9 cellular contexts compared by ENCODE assay signal in the genomic region with DNA sequence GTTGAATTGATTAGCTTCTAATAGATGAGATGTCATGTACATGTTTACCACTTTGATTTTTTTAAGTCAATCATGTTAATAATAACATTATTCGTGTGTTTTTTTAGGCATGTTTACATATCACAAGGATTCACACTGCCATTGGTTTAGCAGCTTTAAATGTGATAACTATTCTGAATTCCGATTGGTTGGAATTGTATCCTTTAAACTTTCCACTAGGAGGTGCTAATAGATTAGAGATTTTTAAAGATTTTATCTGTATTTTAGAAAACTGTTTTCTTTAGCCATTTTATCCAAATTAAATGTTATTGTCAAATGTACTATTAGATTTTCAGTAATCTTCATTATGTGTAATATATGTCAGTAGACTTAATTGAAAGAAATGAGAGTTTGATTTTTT.
DNase-seq lines count a peak whose midpoint lies in the region; ATAC-seq and TF ChIP-seq lines count a peak whose summit lies in the region.
"Had no signal": no experiment of that assay in that cellular context is flagged by ENCODE, and none has a peak within 500 bp of the region (broad histone marks: within the 10 kb centered on the region; RNA-seq: fewer than 3 reads in every experiment).

No MANE protein-coding gene starts in this region.

- H3K4me3 ChIP-seq in osteoblast (ENCODE audit: insufficient read depth, low read length) = no peak overlapping the region

- H3K4me3 Mint-ChIP-seq in endothelial cell (ENCODE audit: unreplicated experiment) = no peak overlapping the region
- H3K4me3 Mint-ChIP-seq: activated T-helper 1 cell treated with anti-CD3 and anti-CD28 coated beads, Interleukin-12 subunit alpha, Interleukin-12 subunit beta, Interleukin-2, Interleukin-4 antibody, amounts not matched to agents 30 ng/mL and 10 ng/mL and 1 ng/mL, durations not matched to agents 14 hours and 24 hours and 36 hours had no signal

- H3K4me1 ChIP-seq in osteoblast (ENCODE audit: insufficient read depth, low read length) = no peaks in the 10 kb centered on the region

- H3K9me3 ChIP-seq in osteoblast (ENCODE audit: low read depth, low read length) = no peaks in the 10 kb centered on the region

- peak; percentile 30 for TF ChIP-seq CTCF in endothelial cell (IDR thresholded peaks at IDR 0.05; ENCODE audit: unreplicated experiment)
- peak; percentile 51 for TF ChIP-seq CTCF in osteoblast (IDR thresholded peaks at IDR 0.05; ENCODE audit: extremely low read depth, low read depth, low read length)

- no peaks in the 10 kb centered on the region for H3K36me3 Mint-ChIP-seq in endothelial cell (ENCODE audit: low read depth, unreplicated experiment)

- POLR2A ChIA-PET in HEK293T (lab: Yijun Ruan, JAX) = no interaction called here

- no peaks in the 10 kb centered on the region for H3K9me3 Mint-ChIP-seq in endothelial cell (ENCODE audit: unreplicated experiment)
- H3K9me3 Mint-ChIP-seq: activated T-helper 1 cell treated with anti-CD3 and anti-CD28 coated beads, Interleukin-12 subunit alpha, Interleukin-12 subunit beta, Interleukin-2, Interleukin-4 antibody, amounts not matched to agents 30 ng/mL and 10 ng/mL and 1 ng/mL, durations not matched to agents 14 hours and 24 hours and 36 hours had no signal

- H3K79me2 ChIP-seq in osteoblast (ENCODE audit: insufficient read depth, low read length) = no peaks in the 10 kb centered on the region

- H2AFZ ChIP-seq in osteoblast (ENCODE audit: low read length) = no peak overlapping the region

- H3K27ac Mint-ChIP-seq in endothelial cell (ENCODE audit: unreplicated experiment) = no peak overlapping the region
- H3K27ac Mint-ChIP-seq: activated T-helper 1 cell treated with anti-CD3 and anti-CD28 coated beads, Interleukin-12 subunit alpha, Interleukin-12 subunit beta, Interleukin-2, Interleukin-4 antibody, amounts not matched to agents 30 ng/mL and 10 ng/mL and 1 ng/mL, durations not matched to agents 14 hours and 24 hours and 36 hours had no signal

- peaks cover 4% of the 10 kb centered on the region for H3K36me3 ChIP-seq in osteoblast (ENCODE audit: insufficient read depth, low read length)

- no peaks in the 10 kb centered on the region for H3K27me3 ChIP-seq in osteoblast (ENCODE audit: insufficient read depth, low read length)

- H3K27ac ChIP-seq in osteoblast (ENCODE audit: low read depth, low read length) = no peak overlapping the region

- H3K4me1 Mint-ChIP-seq in endothelial cell (ENCODE audit: unreplicated experiment) = no peaks in the 10 kb centered on the region

- H3K4me2 ChIP-seq in osteoblast (ENCODE audit: insufficient read depth, low read length) = no peak overlapping the region

- DNase-seq in GM04503 (ENCODE audit: low read depth) = peak; percentile 17
- peak; percentile 35 for DNase-seq in NCI-H2227 (lab: John Stamatoyannopoulos, UW; ENCODE audit: unreplicated experiment)
- no peak for DNase-seq in endothelial cell (ENCODE audit: low spot score)
- peak; percentile 62 for DNase-seq in osteoblast (ENCODE audit: insufficient read length, low spot score, missing footprints)
- no peak for DNase-seq in HEK293T (ENCODE audit: extremely low spot score)
- DNase-seq in NCI-H128 (lab: John Stamatoyannopoulos, UW; ENCODE audit: unreplicated experiment) = no peak

- H3K27me3 Mint-ChIP-seq in endothelial cell (ENCODE audit: unreplicated experiment) = no peaks in the 10 kb centered on the region

- ATAC-seq in HG03378 (IDR thresholded peaks at IDR 0.05; ENCODE audit: unreplicated experiment) (no peak), HG02623 (IDR thresholded peaks at IDR 0.05; ENCODE audit: unreplicated experiment) (no peak)

- no peaks in the 10 kb centered on the region for H4K20me1 ChIP-seq in osteoblast (ENCODE audit: insufficient read depth, low read length)

- CTCF ChIA-PET in HEK293T (lab: Yijun Ruan, JAX) = no interaction called here

TF ChIP-seq in HEK293T, 16 proteins besides CTCF, POLR2A, EP300 and RAD21:
- TF ChIP-seq ELF4 (IDR thresholded peaks at IDR 0.05) = no peak
- TF ChIP-seq ARNT (IDR thresholded peaks at IDR 0.05) = no peak
- TF ChIP-seq FOXA1 (IDR thresholded peaks at IDR 0.05) = no peak
- TF ChIP-seq FOXK2 (IDR thresholded peaks at IDR 0.05) = no peak
- TF ChIP-seq, protein P1, sequence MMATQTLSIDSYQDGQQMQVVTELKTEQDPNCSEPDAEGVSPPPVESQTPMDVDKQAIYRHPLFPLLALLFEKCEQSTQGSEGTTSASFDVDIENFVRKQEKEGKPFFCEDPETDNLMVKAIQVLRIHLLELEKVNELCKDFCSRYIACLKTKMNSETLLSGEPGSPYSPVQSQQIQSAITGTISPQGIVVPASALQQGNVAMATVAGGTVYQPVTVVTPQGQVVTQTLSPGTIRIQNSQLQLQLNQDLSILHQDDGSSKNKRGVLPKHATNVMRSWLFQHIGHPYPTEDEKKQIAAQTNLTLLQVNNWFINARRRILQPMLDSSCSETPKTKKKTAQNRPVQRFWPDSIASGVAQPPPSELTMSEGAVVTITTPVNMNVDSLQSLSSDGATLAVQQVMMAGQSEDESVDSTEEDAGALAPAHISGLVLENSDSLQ (IDR thresholded peaks at IDR 0.05) = no peak
- no peak for TF ChIP-seq CTBP1 (IDR thresholded peaks at IDR 0.05; ENCODE audit: borderline replicate concordance)
- no peak for TF ChIP-seq HDGF (IDR thresholded peaks at IDR 0.05; ENCODE audit: borderline replicate concordance)
- no peak for TF ChIP-seq FOXM1 (IDR thresholded peaks at IDR 0.05; ENCODE audit: borderline replicate concordance)
- no peak for TF ChIP-seq LEF1 (IDR thresholded peaks at IDR 0.05; ENCODE audit: borderline replicate concordance)

Comparison
In these comparisons a context has a peak if more than half of its experiments do, and no peak if none do; other contexts are left out.
1. DNase-seq: peak in GM04503 (single experiment), NCI-H2227 (single experiment) and osteoblast (single experiment); none in endothelial cell (single experiment), HEK293T (single experiment) and NCI-H128 (single experiment).